8 cellular contexts compared by ENCODE assay signal in the genomic region with DNA sequence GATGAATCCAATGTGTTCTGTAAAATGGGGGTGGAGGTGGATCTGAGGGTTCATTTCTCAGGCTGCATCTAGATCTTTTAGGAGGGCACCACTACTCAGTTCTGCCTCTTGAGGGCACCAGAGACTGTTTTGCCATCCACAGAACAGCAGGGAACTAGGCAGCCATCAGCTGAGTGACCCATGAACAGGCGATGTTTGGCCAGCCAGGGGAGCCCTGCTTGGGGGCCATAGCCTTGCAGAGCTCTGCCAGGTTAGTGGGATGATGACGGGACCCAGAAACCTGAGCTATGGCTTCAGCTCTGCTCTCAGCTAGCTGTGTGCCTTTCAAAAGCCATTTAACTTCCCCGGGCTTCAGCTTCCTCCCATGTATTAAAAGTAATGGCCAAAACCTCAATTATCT. TPM values are rescaled to one million over a fixed set of nuclear protein-coding genes. Genes with fewer than 3 reads are reported as not detected.
A peak's percentile ranks its signal among the peaks of the same experiment; 100 is the strongest.
DNase-seq lines count a peak whose midpoint lies in the region; ATAC-seq, FAIRE-seq and TF ChIP-seq lines count a peak whose summit lies in the region.

No MANE protein-coding gene starts in this region.

- intact Hi-C loops in body of pancreas (cut with DNase I) (loop anchor here (5.0 kb wide), 1 partner anchor 331 kb away; no protein-coding TSS in a partner anchor), sigmoid colon (cut with DNase I) (loop anchor here (1.0 to 2.0 kb wide), 2 partner anchors 220 to 335 kb away; no protein-coding TSS in a partner anchor)

- H3K27ac ChIP-seq in body of pancreas (no peak overlapping the region), sigmoid colon (no peak overlapping the region)

- H3K4me3 ChIP-seq in body of pancreas (no peak overlapping the region), sigmoid colon (no peak overlapping the region)

- H3K4me1 ChIP-seq in body of pancreas (no peaks in the 10 kb centered on the region), sigmoid colon (peaks cover 0 to 6% (median 0%) of the 10 kb centered on the region in 4 donors)

- peak; percentile 25 for FAIRE-seq in D721Med (lab: Jason Lieb, UNC)

- TF ChIP-seq POLR2A in body of pancreas (IDR thresholded peaks at IDR 0.05) (no peak), sigmoid colon (IDR thresholded peaks at IDR 0.05) (no peak)

- H3K36me3 ChIP-seq in body of pancreas (replicated peaks in 1 of 2; ENCODE audit: insufficient read depth in 1 of 2, low read depth in 2 of 2) (no peaks in the 10 kb centered on the region), sigmoid colon (no peaks in the 10 kb centered on the region)

- no peaks in the 10 kb centered on the region for H3K9me3 ChIP-seq in body of pancreas
- no peaks in the 10 kb centered on the region for H3K9me3 ChIP-seq in sigmoid colon

- peak; percentile 41 for DNase-seq in D721Med (ENCODE audit: insufficient read length, low spot score)
- DNase-seq in NCI-H1694 (lab: John Stamatoyannopoulos, UW): peak; percentile 54
- peak; percentile 15 for DNase-seq in T follicular helper cell (ENCODE audit: low read depth)
- DNase-seq in body of pancreas: peak; percentile 65 to 79 (median 74)
- DNase-seq in hypothalamus (lab: John Stamatoyannopoulos, UW): peak in 39 of 51 donors; percentile 8 to 75 (median 46)
- DNase-seq in sigmoid colon: peak; percentile 76

- no peaks in the 10 kb centered on the region for H3K27me3 ChIP-seq in body of pancreas
- no peaks in the 10 kb centered on the region for H3K27me3 ChIP-seq in sigmoid colon

- peak; percentile 81 for ATAC-seq in GM21619 (IDR thresholded peaks at IDR 0.05; ENCODE audit: unreplicated experiment)
- ATAC-seq in body of pancreas: peak; percentile 94
- no peak for ATAC-seq in HG03039 (IDR thresholded peaks at IDR 0.05; ENCODE audit: unreplicated experiment)

- 30 to 36% methylated on average over 3 of the region's 3 CpGs for WGBS in body of pancreas, 2 donors
- 32 to 38% methylated on average over 3 of the region's 3 CpGs for WGBS in sigmoid colon, 2 donors

- no peak for TF ChIP-seq EP300 in sigmoid colon (IDR thresholded peaks at IDR 0.05)

- TF ChIP-seq CTCF in D721Med (IDR thresholded peaks at IDR 0.05; ENCODE audit: insufficient read depth, missing control alignments) (peak; percentile 100), body of pancreas (IDR thresholded peaks at IDR 0.05) (peak; percentile 81 to 95 (median 92)), sigmoid colon (IDR thresholded peaks at IDR 0.05) (peak; percentile 75 to 90 (median 88))

RNA-seq across cellular contexts. Expression of a gene that starts 13.4 kb away (rescaled TPM):
- total RNA-seq in body of pancreas: 1 to 10 TPM; 3.1 to 4.0 TPM
- total RNA-seq in sigmoid colon: 10 to 100 TPM in 1 of 4 donors, 1 to 10 TPM in 3; 4.6 to 11.9 (median 7.2) TPM
- polyA plus RNA-seq in sigmoid colon: 1 to 10 TPM; 1.2 to 3.5 (median 3.1) TPM

RNA-seq across cellular contexts. Expression of a gene that starts 32.4 kb away (rescaled TPM):
- 1 to 10 TPM; 1.6 to 4.9 TPM for total RNA-seq in body of pancreas
- total RNA-seq in sigmoid colon: 10 to 100 TPM; 14.3 to 27.4 (median 20.2) TPM
- 1 to 10 TPM; 1.2 to 5.3 (median 3.5) TPM for polyA plus RNA-seq in sigmoid colon

Comparison
In these comparisons a context has a peak if more than half of its experiments do, and no peak if none do; other contexts are left out.
1. DNase-seq: peak in every context shown above with its lines; median percentile 76 in sigmoid colon; 74 in body of pancreas; 54 in NCI-H1694; 46 in hypothalamus; 41 in D721Med; 15 in T follicular helper cell.